In genomic region chr1:151501474-151501873, GRCh38 we compare ENCODE assay signal across 1 cellular context.
TF ChIP-seq lines count a peak whose summit lies in the region.

No MANE protein-coding gene starts in this region.

TF ChIP-seq in HCT116, 20 proteins besides CTCF, POLR2A, EP300 and RAD21 (continued from another document):
- TF ChIP-seq REST (IDR thresholded peaks at IDR 0.05; ENCODE audit: low read depth) (no peak), SRF (IDR thresholded peaks at IDR 0.05; ENCODE audit: low read depth) (no peak)
